In genomic region chr20:37520417-37520751, GRCh38 we compare ENCODE assay signal across 1 cellular context.
TF ChIP-seq lines count a peak whose summit lies in the region.

No MANE protein-coding gene starts in this region.

TF ChIP-seq in endothelial cell of umbilical vein, 7 proteins besides CTCF, POLR2A, EP300 and RAD21 (continued from another document):
- TF ChIP-seq GATA2 (IDR thresholded peaks at IDR 0.05; ENCODE audit: insufficient read depth, insufficient read length, low read depth, low read length) (no peak), MYC (IDR thresholded peaks at IDR 0.05; ENCODE audit: low read depth, low read length) (no peak), FOS (IDR thresholded peaks at IDR 0.05; ENCODE audit: borderline replicate concordance, insufficient read depth, low read length) (no peak), POLR2AphosphoS5 (IDR thresholded peaks at IDR 0.05; ENCODE audit: insufficient read depth, low read depth, low read length) (no peak), EZH2 (IDR thresholded peaks at IDR 0.05; ENCODE audit: borderline replicate concordance, low read depth, low read length, severe bottlenecking) (no peak)
